In the genomic region with DNA sequence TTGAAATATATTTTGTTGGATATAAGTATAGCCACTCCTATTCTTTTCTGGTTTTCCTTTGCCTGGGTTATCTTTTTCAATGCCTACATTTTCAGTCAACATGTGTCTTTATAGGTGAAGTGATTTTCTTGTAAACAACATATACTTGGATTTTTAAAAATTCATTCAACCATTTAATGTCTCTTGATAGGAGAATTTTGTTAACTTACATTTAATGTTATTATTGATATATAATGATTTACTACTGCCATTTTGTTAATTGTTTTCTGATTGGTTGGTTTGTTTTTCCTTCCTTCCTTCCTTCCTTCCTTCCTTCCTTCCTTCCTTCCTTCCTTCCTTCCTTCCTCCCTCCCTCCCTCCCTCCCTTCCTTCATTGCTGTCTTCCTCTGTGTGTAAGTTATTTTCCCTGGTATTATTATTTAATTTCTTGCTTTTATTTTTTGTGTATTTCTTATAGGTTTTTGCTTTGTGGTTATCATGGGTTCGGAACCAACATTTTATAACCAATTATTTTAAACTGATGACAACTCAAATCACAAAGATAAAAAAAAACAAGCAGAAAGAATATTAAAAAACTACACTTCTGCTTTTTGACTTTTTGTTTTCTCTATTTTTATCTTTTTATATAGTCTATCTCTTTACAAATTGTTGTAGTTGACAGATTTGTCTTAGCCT, we compare ENCODE assay signal across 2 cellular contexts.
TF ChIP-seq lines count a peak whose summit lies in the region.

No MANE protein-coding gene starts in this region.

TF ChIP-seq in HepG2, 621 proteins besides CTCF, POLR2A, EP300 and RAD21:
- TF ChIP-seq PITX1 (CRISPR knock-in tag; IDR thresholded peaks at IDR 0.05) (no peak), HNRNPK (IDR thresholded peaks at IDR 0.05; ENCODE audit: low read depth, low read length, poor library complexity, severe bottlenecking) (peak; percentile 74)

TF ChIP-seq in K562, 482 proteins besides CTCF, POLR2A, EP300 and RAD21:
- no peak for TF ChIP-seq PTRF (tag; IDR thresholded peaks at IDR 0.05)
- TF ChIP-seq PCBP2 (IDR thresholded peaks at IDR 0.05; ENCODE audit: low read depth, low read length, poor library complexity, severe bottlenecking): peak; percentile 54
